In the genomic region with DNA sequence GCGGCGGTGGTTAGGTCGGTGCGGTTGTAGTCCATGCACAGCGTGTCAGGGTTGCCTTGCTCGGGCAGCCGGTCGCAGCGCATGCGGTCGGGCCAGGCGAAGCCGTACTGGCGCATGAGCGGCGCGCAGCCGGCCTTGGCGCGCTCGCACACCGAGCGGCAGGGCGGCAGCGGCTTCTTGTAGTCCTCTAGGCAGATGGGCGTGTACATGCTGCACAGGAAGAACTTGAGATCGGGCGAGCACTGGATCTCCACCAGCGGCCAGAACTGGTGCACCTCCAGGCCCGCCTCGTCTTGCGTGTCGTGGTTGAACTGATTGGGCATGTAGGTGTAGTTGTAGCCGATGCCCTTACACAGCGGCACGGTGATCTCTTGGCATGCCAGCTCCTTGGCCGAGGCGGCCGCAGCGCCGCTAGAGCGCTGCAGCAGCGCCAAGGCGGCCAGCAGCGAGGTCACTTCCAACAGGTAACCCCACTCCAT, we compare ENCODE assay signal across 8 cellular contexts. TPM values are rescaled to one million over a fixed set of nuclear protein-coding genes. Genes with fewer than 3 reads are reported as not detected.
DNase-seq lines count a peak whose midpoint lies in the region; ATAC-seq, FAIRE-seq and TF ChIP-seq lines count a peak whose summit lies in the region.

No MANE protein-coding gene starts in this region.

- TF ChIP-seq RAD21 in neural cell (conservative IDR thresholded peaks at IDR 0.05): no peak

- H3K9ac ChIP-seq in neural cell (ENCODE audit: low read length): peak overlapping the region; percentile 53

- no peak overlapping the region for H2AFZ ChIP-seq in neural cell (ENCODE audit: low read depth, low read length)

- in situ Hi-C loops in GM13977 (cut with MboI; ENCODE audit: low pct_unique_long_range_greater_than_20kb, low sequenced_read_pairs, unreplicated experiment): no loop called here

- H3K36me3 ChIP-seq in neural cell (ENCODE audit: insufficient read depth, low read length): no peaks in the 10 kb centered on the region

- no peak for TF ChIP-seq EP300 in neural cell (conservative IDR thresholded peaks at IDR 0.05; ENCODE audit: poor library complexity, severe bottlenecking)

- H4K20me1 ChIP-seq in neural cell (ENCODE audit: insufficient read depth): no peaks in the 10 kb centered on the region

- H3K4me3 ChIP-seq in fibroblast of villous mesenchyme (ENCODE audit: low read depth, low read length): peak overlapping the region; percentile 73
- H3K4me3 ChIP-seq in neural cell (ENCODE audit: low read length): peak overlapping the region; percentile 88

- H3K27ac ChIP-seq in neural cell (ENCODE audit: low read length): no peak overlapping the region

- H3K79me2 ChIP-seq in neural cell (replicated peaks; ENCODE audit: insufficient read depth, low read length): peaks cover 4% of the 10 kb centered on the region

- H3K4me2 ChIP-seq in neural cell (ENCODE audit: low read length): peak overlapping the region; percentile 62

- FAIRE-seq in urothelium cell line (lab: Jason Lieb, UNC): peak; percentile 94

- ATAC-seq in HG02970 (IDR thresholded peaks at IDR 0.05; ENCODE audit: low FRiP score, unreplicated experiment): peak; percentile 32

- H3K27me3 ChIP-seq in neural cell (ENCODE audit: insufficient read depth, low read depth, low read length): peaks cover 18% of the 10 kb centered on the region

- peaks cover 6% of the 10 kb centered on the region for H3F3A ChIP-seq in neural cell (ENCODE audit: insufficient read depth, low read length, poor library complexity, severe bottlenecking)

- no peak for TF ChIP-seq CTCF in GM13977 (IDR thresholded peaks at IDR 0.05; ENCODE audit: extremely low read depth, insufficient read depth, missing control alignments)
- TF ChIP-seq CTCF in fibroblast of villous mesenchyme (IDR thresholded peaks at IDR 0.05; ENCODE audit: insufficient read depth, low read depth, low read length): no peak
- TF ChIP-seq CTCF in neural cell (IDR thresholded peaks at IDR 0.05; ENCODE audit: poor library complexity, severe bottlenecking): no peak

- H3K9me3 ChIP-seq in neural cell (ENCODE audit: low read length): no peaks in the 10 kb centered on the region

- DNase-seq in AG08395 (ENCODE audit: low spot score) (peak; percentile 65), GM13977 (ENCODE audit: low spot score) (peak; percentile 57), NCI-H446 treated with DMSO at 0.1 percent for 48 hours (lab: John Stamatoyannopoulos, UW) (peak; percentile 56), fibroblast of villous mesenchyme (ENCODE audit: low read depth) (peak; percentile 83), urothelium cell line (ENCODE audit: low spot score) (peak; percentile 57)
- DNase-seq in activated effector memory CD4-positive, alpha-beta T cell treated with Interleukin-2 at 50 U/mL for 16 hours: peak; percentile 25

- H3K9me2 ChIP-seq in neural cell (ENCODE audit: insufficient read depth, low read length): no peaks in the 10 kb centered on the region

TF ChIP-seq in neural cell, 6 proteins besides CTCF, POLR2A, EP300 and RAD21:
- TF ChIP-seq MXI1 (conservative IDR thresholded peaks at IDR 0.05; ENCODE audit: poor library complexity, severe bottlenecking) (peak; percentile 63), SMC3 (conservative IDR thresholded peaks at IDR 0.05; ENCODE audit: poor library complexity) (peak; percentile 9), TAF1 (IDR thresholded peaks at IDR 0.05; ENCODE audit: low read depth) (no peak), POLR2AphosphoS5 (IDR thresholded peaks at IDR 0.05) (peak; percentile 19), EZH2 (IDR thresholded peaks at IDR 0.05; ENCODE audit: borderline replicate concordance, insufficient read depth, low read length, poor library complexity, severe bottlenecking) (no peak)
- TF ChIP-seq, protein P1, sequence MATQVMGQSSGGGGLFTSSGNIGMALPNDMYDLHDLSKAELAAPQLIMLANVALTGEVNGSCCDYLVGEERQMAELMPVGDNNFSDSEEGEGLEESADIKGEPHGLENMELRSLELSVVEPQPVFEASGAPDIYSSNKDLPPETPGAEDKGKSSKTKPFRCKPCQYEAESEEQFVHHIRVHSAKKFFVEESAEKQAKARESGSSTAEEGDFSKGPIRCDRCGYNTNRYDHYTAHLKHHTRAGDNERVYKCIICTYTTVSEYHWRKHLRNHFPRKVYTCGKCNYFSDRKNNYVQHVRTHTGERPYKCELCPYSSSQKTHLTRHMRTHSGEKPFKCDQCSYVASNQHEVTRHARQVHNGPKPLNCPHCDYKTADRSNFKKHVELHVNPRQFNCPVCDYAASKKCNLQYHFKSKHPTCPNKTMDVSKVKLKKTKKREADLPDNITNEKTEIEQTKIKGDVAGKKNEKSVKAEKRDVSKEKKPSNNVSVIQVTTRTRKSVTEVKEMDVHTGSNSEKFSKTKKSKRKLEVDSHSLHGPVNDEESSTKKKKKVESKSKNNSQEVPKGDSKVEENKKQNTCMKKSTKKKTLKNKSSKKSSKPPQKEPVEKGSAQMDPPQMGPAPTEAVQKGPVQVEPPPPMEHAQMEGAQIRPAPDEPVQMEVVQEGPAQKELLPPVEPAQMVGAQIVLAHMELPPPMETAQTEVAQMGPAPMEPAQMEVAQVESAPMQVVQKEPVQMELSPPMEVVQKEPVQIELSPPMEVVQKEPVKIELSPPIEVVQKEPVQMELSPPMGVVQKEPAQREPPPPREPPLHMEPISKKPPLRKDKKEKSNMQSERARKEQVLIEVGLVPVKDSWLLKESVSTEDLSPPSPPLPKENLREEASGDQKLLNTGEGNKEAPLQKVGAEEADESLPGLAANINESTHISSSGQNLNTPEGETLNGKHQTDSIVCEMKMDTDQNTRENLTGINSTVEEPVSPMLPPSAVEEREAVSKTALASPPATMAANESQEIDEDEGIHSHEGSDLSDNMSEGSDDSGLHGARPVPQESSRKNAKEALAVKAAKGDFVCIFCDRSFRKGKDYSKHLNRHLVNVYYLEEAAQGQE (IDR thresholded peaks at IDR 0.05; ENCODE audit: borderline replicate concordance): no peak
TF ChIP-seq in neural cell: peak in this region for 3.

RNA-seq across cellular contexts. Expression of gene FZD8, which starts 1.1 kb away (rescaled TPM):
- total RNA-seq in fibroblast of villous mesenchyme: 8.7 and 11.2 TPM in 2 replicates
- 1.6 and 1.9 TPM in 2 replicates for polyA plus RNA-seq in neural cell
- polyA minus RNA-seq in neural cell: 4.3 and 4.9 TPM in 2 replicates

RNA-seq across cellular contexts. Expression of gene GJD4, which starts 35.8 kb away (rescaled TPM):
- not detected in 2 replicates for total RNA-seq in fibroblast of villous mesenchyme
- not detected in 2 replicates for polyA plus RNA-seq in neural cell
- polyA minus RNA-seq in neural cell: not detected in 2 replicates

Comparison
In these comparisons a context has a peak if more than half of its experiments do, and no peak if none do; other contexts are left out.
1. DNase-seq: peak in every context shown above with its lines; median percentile 83 in fibroblast of villous mesenchyme; 65 in AG08395; 57 in GM13977; 57 in urothelium cell line; 56 in NCI-H446 treated with DMSO at 0.1 percent for 48 hours; 25 in activated effector memory CD4-positive, alpha-beta T cell treated with Interleukin-2 at 50 U/mL for 16 hours.